In the genomic region with DNA sequence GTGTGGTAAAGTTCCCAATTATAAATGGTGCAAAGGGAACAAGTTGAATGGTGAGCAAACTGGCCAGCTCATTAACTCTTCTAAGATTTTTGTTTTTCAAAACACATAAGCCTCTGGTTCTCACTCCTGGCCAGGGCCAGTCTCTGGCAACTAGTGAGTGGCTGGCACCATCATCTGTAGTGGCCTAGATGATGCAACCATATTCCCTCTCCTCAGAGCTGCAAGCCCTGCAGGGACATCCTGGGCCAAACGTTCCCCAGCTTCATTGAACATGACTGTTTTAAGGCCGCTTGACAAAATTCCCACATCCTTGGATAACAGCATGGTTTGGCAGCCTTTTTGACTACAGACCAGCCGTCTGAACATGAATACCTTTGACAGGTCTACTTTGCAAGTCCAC, we compare ENCODE assay signal across 18 cellular contexts. TPM values are rescaled to one million over a fixed set of nuclear protein-coding genes. Genes with fewer than 3 reads are reported as not detected.
A peak's percentile ranks its signal among the peaks of the same experiment; 100 is the strongest.
DNase-seq lines count a peak whose midpoint lies in the region; ATAC-seq, FAIRE-seq and TF ChIP-seq lines count a peak whose summit lies in the region.
"Had no signal": no experiment of that assay in that cellular context is flagged by ENCODE, and none has a peak within 500 bp of the region (broad histone marks: within the 10 kb centered on the region; RNA-seq: fewer than 3 reads in every experiment).

No MANE protein-coding gene starts in this region.

- H3K9me3 ChIP-seq in HEK293 (ENCODE audit: control insufficient read depth, insufficient read depth, low read depth, low read length), result no peaks in the 10 kb centered on the region
- no peaks in the 10 kb centered on the region for H3K9me3 ChIP-seq in osteoblast (ENCODE audit: low read depth, low read length)

- H3K4me3 ChIP-seq in HEK293 (ENCODE audit: low read depth, low read length) (no peak overlapping the region), osteoblast (ENCODE audit: insufficient read depth, low read length) (no peak overlapping the region)

- no peak for FAIRE-seq in HTR-8/SVneo (lab: Jason Lieb, UNC)
- FAIRE-seq: RCC 7860 had no signal

- no peak overlapping the region for H2AFZ ChIP-seq in osteoblast (ENCODE audit: low read length)

- no peak overlapping the region for H3K4me2 ChIP-seq in osteoblast (ENCODE audit: insufficient read depth, low read length)

- peaks cover 79% of the 10 kb centered on the region for H3K4me1 Mint-ChIP-seq in CD14-positive monocyte
- H3K4me1 Mint-ChIP-seq in stimulated activated effector memory CD8-positive, alpha-beta T cell treated with anti-CD3 and anti-CD28 coated beads, Interleukin-12 subunit alpha, Interleukin-12 subunit beta, amount 100 ng/mL, for 72 hours, result peaks cover 58% of the 10 kb centered on the region

- peaks cover 93% of the 10 kb centered on the region for H3K79me2 ChIP-seq in osteoblast (ENCODE audit: insufficient read depth, low read length)

- H3K36me3 Mint-ChIP-seq in CD14-positive monocyte, result peaks cover 79 to 96% of the 10 kb centered on the region in 2 donors
- H3K36me3 Mint-ChIP-seq in stimulated activated effector memory CD8-positive, alpha-beta T cell treated with anti-CD3 and anti-CD28 coated beads, Interleukin-12 subunit alpha, Interleukin-12 subunit beta, amount 100 ng/mL, for 72 hours, result peaks cover 85% of the 10 kb centered on the region

- CTCF ChIA-PET in HEK293 (lab: Yijun Ruan, JAX), result interaction anchor here (0.7 kb wide), 1 partner anchor 82 kb away, joined by 3 read pairs; no protein-coding TSS in a partner anchor

- H3K4me3 Mint-ChIP-seq in CD14-positive monocyte, result no peak overlapping the region
- no peak overlapping the region for H3K4me3 Mint-ChIP-seq in stimulated activated effector memory CD8-positive, alpha-beta T cell treated with anti-CD3 and anti-CD28 coated beads, Interleukin-12 subunit alpha, Interleukin-12 subunit beta, amount 100 ng/mL, for 72 hours
- H3K4me3 Mint-ChIP-seq: activated naive CD8-positive, alpha-beta T cell treated with anti-CD3 and anti-CD28 coated beads for 36 hours; B cell had no signal

- H3K4me1 ChIP-seq in HEK293 (ENCODE audit: control insufficient read depth, insufficient read depth, low read length) (no peaks in the 10 kb centered on the region), osteoblast (ENCODE audit: insufficient read depth, low read length) (peaks cover 43% of the 10 kb centered on the region)

- no peak for TF ChIP-seq CTCF in CD14-positive monocyte (IDR thresholded peaks at IDR 0.05)
- no peak for TF ChIP-seq CTCF in HEK293 (tag by site-specific recombination; IDR thresholded peaks at IDR 0.05)
- TF ChIP-seq CTCF in osteoblast (IDR thresholded peaks at IDR 0.05; ENCODE audit: extremely low read depth, low read depth, low read length), result no peak

- no peaks in the 10 kb centered on the region for H3K27me3 Mint-ChIP-seq in CD14-positive monocyte (ENCODE audit: low read depth in 3 of 3)
- H3K27me3 Mint-ChIP-seq: activated naive CD8-positive, alpha-beta T cell treated with anti-CD3 and anti-CD28 coated beads for 36 hours; B cell had no signal

- no peaks in the 10 kb centered on the region for H3K27me3 ChIP-seq in osteoblast (ENCODE audit: insufficient read depth, low read length)

- H3K36me3 ChIP-seq in HEK293 (ENCODE audit: control insufficient read depth in 2 of 2, insufficient read depth in 1 of 2, low read length in 2 of 2), result peaks cover 32 to 99% of the 10 kb centered on the region in 2 experiments
- H3K36me3 ChIP-seq in osteoblast (ENCODE audit: insufficient read depth, low read length), result peaks cover 49% of the 10 kb centered on the region

- H4K20me1 ChIP-seq in osteoblast (ENCODE audit: insufficient read depth, low read length), result peaks cover 38% of the 10 kb centered on the region

- H3K27ac Mint-ChIP-seq in CD14-positive monocyte, result peak overlapping the region in 4 of 7 donors; percentile 32 to 69 (median 63)
- no peak overlapping the region for H3K27ac Mint-ChIP-seq in stimulated activated effector memory CD8-positive, alpha-beta T cell treated with anti-CD3 and anti-CD28 coated beads, Interleukin-12 subunit alpha, Interleukin-12 subunit beta, amount 100 ng/mL, for 72 hours
- H3K27ac Mint-ChIP-seq: activated naive CD8-positive, alpha-beta T cell treated with anti-CD3 and anti-CD28 coated beads for 36 hours; B cell had no signal

- ATAC-seq in SK-N-SH treated with all-trans-retinoic acid at 6 μM for 48 hours (no peak), GM18870 (IDR thresholded peaks at IDR 0.05; ENCODE audit: unreplicated experiment) (no peak)
- ATAC-seq in stimulated activated effector memory CD8-positive, alpha-beta T cell treated with anti-CD3 and anti-CD28 coated beads, Interleukin-12 subunit alpha, Interleukin-12 subunit beta, amount 100 ng/mL, for 72 hours, result no peak

- H3K27ac ChIP-seq in HEK293 (ENCODE audit: extremely low read depth, low read depth, low read length), result no peak overlapping the region
- H3K27ac ChIP-seq in cingulate gyrus (ENCODE audit: low read depth, low read length), result peak overlapping the region; percentile 25
- H3K27ac ChIP-seq in osteoblast (ENCODE audit: low read depth, low read length), result peak overlapping the region; percentile 18

- POLR2A ChIA-PET in HEK293 (lab: Yijun Ruan, JAX), result no interaction called here

- intact Hi-C loops in CD14-positive monocyte (cut with micrococcal nuclease), result loop anchor here in 1 of 2 donors (10.0 kb wide), 1 partner anchor 50 kb away; no protein-coding TSS in a partner anchor

- H3K9me3 Mint-ChIP-seq in CD14-positive monocyte, result no peaks in the 10 kb centered on the region
- H3K9me3 Mint-ChIP-seq in stimulated activated effector memory CD8-positive, alpha-beta T cell treated with anti-CD3 and anti-CD28 coated beads, Interleukin-12 subunit alpha, Interleukin-12 subunit beta, amount 100 ng/mL, for 72 hours, result no peaks in the 10 kb centered on the region
- H3K9me3 Mint-ChIP-seq: activated naive CD8-positive, alpha-beta T cell treated with anti-CD3 and anti-CD28 coated beads for 36 hours had no signal

- no peak for DNase-seq in CD14-positive monocyte (ENCODE audit: low spot score)
- DNase-seq in osteoblast (ENCODE audit: insufficient read length, low spot score, missing footprints), result no peak
- DNase-seq in stimulated activated effector memory CD8-positive, alpha-beta T cell treated with anti-CD3 and anti-CD28 coated beads, Interleukin-12 subunit alpha, Interleukin-12 subunit beta, amount 100 ng/mL, for 72 hours (ENCODE audit: low spot score in 2 of 2), result no peak
- no peak for DNase-seq in HTR-8/SVneo (ENCODE audit: insufficient read length, low spot score)
- DNase-seq: activated CD4-positive, alpha-beta T cell treated with anti-CD3 and anti-CD28 coated beads, Interleukin-2, amount 50 U/mL, for 4 hours; activated naive CD8-positive, alpha-beta T cell treated with anti-CD3 and anti-CD28 coated beads for 36 hours; activated T-cell treated with anti-CD3 and anti-CD28 coated beads, Interleukin-2, amount 50 U/mL, for 1 hour; DMS 273 treated with DMSO at 0.1 percent for 48 hours; effector CD4-positive, alpha-beta T cell; NCI-H1436; NCI-H82; stimulated activated CD4-positive, alpha-beta T cell treated with anti-CD3 and anti-CD28 coated beads, Interleukin-4, amount 100 ng/mL, for 1 hour had no signal

TF ChIP-seq in HEK293, 187 proteins besides CTCF, POLR2A, EP300 and RAD21:
- TF ChIP-seq ZBTB17 (tag by site-specific recombination; IDR thresholded peaks at IDR 0.05), result no peak
- TF ChIP-seq, protein P1, sequence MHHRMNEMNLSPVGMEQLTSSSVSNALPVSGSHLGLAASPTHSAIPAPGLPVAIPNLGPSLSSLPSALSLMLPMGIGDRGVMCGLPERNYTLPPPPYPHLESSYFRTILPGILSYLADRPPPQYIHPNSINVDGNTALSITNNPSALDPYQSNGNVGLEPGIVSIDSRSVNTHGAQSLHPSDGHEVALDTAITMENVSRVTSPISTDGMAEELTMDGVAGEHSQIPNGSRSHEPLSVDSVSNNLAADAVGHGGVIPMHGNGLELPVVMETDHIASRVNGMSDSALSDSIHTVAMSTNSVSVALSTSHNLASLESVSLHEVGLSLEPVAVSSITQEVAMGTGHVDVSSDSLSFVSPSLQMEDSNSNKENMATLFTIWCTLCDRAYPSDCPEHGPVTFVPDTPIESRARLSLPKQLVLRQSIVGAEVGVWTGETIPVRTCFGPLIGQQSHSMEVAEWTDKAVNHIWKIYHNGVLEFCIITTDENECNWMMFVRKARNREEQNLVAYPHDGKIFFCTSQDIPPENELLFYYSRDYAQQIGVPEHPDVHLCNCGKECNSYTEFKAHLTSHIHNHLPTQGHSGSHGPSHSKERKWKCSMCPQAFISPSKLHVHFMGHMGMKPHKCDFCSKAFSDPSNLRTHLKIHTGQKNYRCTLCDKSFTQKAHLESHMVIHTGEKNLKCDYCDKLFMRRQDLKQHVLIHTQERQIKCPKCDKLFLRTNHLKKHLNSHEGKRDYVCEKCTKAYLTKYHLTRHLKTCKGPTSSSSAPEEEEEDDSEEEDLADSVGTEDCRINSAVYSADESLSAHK (tag by site-specific recombination; IDR thresholded peaks at IDR 0.05), result 0 out of 2 replicates have a peak, but pooled peaks have one; percentile 55

TF ChIP-seq in SK-N-SH treated with all-trans-retinoic acid at 6 μM for 48 hours, 23 proteins besides CTCF, POLR2A, EP300 and RAD21 (continues in another document):
- TF ChIP-seq GLIS3 (CRISPR knock-in tag; IDR thresholded peaks at IDR 0.05) (no peak), ZNF70 (CRISPR knock-in tag; IDR thresholded peaks at IDR 0.05) (no peak), SNAI2 (CRISPR knock-in tag; IDR thresholded peaks at IDR 0.05) (no peak)
- TF ChIP-seq, protein P2, sequence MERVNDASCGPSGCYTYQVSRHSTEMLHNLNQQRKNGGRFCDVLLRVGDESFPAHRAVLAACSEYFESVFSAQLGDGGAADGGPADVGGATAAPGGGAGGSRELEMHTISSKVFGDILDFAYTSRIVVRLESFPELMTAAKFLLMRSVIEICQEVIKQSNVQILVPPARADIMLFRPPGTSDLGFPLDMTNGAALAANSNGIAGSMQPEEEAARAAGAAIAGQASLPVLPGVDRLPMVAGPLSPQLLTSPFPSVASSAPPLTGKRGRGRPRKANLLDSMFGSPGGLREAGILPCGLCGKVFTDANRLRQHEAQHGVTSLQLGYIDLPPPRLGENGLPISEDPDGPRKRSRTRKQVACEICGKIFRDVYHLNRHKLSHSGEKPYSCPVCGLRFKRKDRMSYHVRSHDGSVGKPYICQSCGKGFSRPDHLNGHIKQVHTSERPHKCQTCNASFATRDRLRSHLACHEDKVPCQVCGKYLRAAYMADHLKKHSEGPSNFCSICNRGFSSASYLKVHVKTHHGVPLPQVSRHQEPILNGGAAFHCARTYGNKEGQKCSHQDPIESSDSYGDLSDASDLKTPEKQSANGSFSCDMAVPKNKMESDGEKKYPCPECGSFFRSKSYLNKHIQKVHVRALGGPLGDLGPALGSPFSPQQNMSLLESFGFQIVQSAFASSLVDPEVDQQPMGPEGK (CRISPR knock-in tag; IDR thresholded peaks at IDR 0.05; ENCODE audit: borderline replicate concordance), result no peak

RNA-seq across cellular contexts. Expression of a gene that starts 24.0 kb away (rescaled TPM):
- 100 to 1,000 TPM; 352 to 443 TPM for polyA plus RNA-seq in CD14-positive monocyte
- total RNA-seq in osteoblast, result 150 and 162 TPM in 2 replicates
